ENCODE assay signal across 1 cellular context in genomic region chr17:72351884-72352346, GRCh38.
TF ChIP-seq lines count a peak whose summit lies in the region.

No MANE protein-coding gene starts in this region.

TF ChIP-seq in HEK293, 187 proteins besides CTCF, POLR2A, EP300 and RAD21 (continued from another document):
- no peak for TF ChIP-seq ZNF266 (tag by site-specific recombination; IDR thresholded peaks at IDR 0.05; ENCODE audit: low read depth)
- no peak for TF ChIP-seq GFI1B (tag by site-specific recombination; IDR thresholded peaks at IDR 0.05)
- no peak for TF ChIP-seq INSM2 (tag by site-specific recombination; IDR thresholded peaks at IDR 0.05)
- TF ChIP-seq BCL11B (tag by site-specific recombination; IDR thresholded peaks at IDR 0.05; ENCODE audit: low read depth) = no peak
- TF ChIP-seq ZIC2 (tag by site-specific recombination; IDR thresholded peaks at IDR 0.05) = peak; percentile 88; the same call in 1 of the 2 replicates
- no peak for TF ChIP-seq ZSCAN18 (tag by site-specific recombination; IDR thresholded peaks at IDR 0.05)
- TF ChIP-seq ZNF76 (tag by site-specific recombination; IDR thresholded peaks at IDR 0.05; ENCODE audit: borderline replicate concordance, low read depth) = no peak
- TF ChIP-seq ZNF398 (tag by site-specific recombination; IDR thresholded peaks at IDR 0.05) = no peak
- no peak for TF ChIP-seq PRDM6 (tag by site-specific recombination; IDR thresholded peaks at IDR 0.05)
- no peak for TF ChIP-seq REST (tag by site-specific recombination; IDR thresholded peaks at IDR 0.05)
- TF ChIP-seq HIC1 (tag by site-specific recombination; IDR thresholded peaks at IDR 0.05) = no peak
- peak; percentile 33; the same call in 1 of the 2 replicates for TF ChIP-seq ZBTB48 (tag by site-specific recombination; IDR thresholded peaks at IDR 0.05)
- no peak for TF ChIP-seq ZSCAN30 (tag by site-specific recombination; IDR thresholded peaks at IDR 0.05)
- TF ChIP-seq ZNF433 (tag by site-specific recombination; IDR thresholded peaks at IDR 0.05; ENCODE audit: low read depth) = no peak
- TF ChIP-seq ZNF416 (tag by site-specific recombination; IDR thresholded peaks at IDR 0.05) = no peak
- no peak for TF ChIP-seq ZNF132 (tag by site-specific recombination; IDR thresholded peaks at IDR 0.05; ENCODE audit: borderline replicate concordance)
- no peak for TF ChIP-seq PATZ1 (tag by site-specific recombination; IDR thresholded peaks at IDR 0.05)
